In the genomic region with DNA sequence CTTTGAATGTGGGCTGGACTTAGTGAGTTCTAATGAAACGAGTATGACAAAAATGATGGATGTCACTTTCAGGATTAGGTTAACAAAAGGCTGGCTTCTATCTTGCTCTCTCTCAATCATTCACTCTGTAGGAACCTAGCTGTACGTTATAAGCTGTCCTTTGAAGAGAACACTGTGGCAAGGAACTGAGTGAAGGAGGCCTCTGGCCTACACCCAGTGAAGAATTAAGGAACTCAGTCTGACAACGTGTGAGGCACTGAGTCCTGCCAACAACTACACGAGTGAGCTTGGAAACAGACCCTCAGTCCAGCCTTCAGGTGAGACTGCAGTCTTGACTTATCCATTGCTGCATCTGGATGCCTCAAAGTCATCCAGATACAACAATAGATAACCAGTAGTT, we compare ENCODE assay signal across 8 cellular contexts.
"Had no signal": no experiment of that assay in that cellular context is flagged by ENCODE, and none has a peak within 500 bp of the region (broad histone marks: within the 10 kb centered on the region; RNA-seq: fewer than 3 reads in every experiment).

No MANE protein-coding gene starts in this region.

- H3K9me3 Mint-ChIP-seq: IgD-negative memory B cell had no signal

- ATAC-seq: HepG2 had no signal

- H3K9ac ChIP-seq: GM23248 had no signal

- H3K27ac Mint-ChIP-seq: IgD-negative memory B cell had no signal

- H2AFZ ChIP-seq: GM23248 had no signal

- H3K4me3 ChIP-seq: GM23248 had no signal

- H3K27ac ChIP-seq: GM23248, HL-60 had no signal

- DNase-seq: GM23248, GOT3, H7, HCEC 1CT, KBM-7 had no signal

- H3K27me3 Mint-ChIP-seq: IgD-negative memory B cell had no signal
